Comparison of ENCODE assay signal across 8 cellular contexts in genomic region chr3:53880396-53881345, GRCh38. TPM values are rescaled to one million over a fixed set of nuclear protein-coding genes. Genes with fewer than 3 reads are reported as not detected.
A peak's percentile ranks its signal among the peaks of the same experiment; 100 is the strongest.
DNase-seq lines count a peak whose midpoint lies in the region; ATAC-seq and TF ChIP-seq lines count a peak whose summit lies in the region.

No MANE protein-coding gene starts in this region.

- H3K4me2 ChIP-seq in hepatocyte (peak overlapping the region; percentile 80), smooth muscle cell (peak overlapping the region; percentile 91)

- peak overlapping the region; percentile 99 for H3K4me3 Mint-ChIP-seq in WTC11

- H3K36me3 ChIP-seq in H7 (replicated peaks; ENCODE audit: control insufficient read depth, insufficient read depth, low read length) (peaks cover 20% of the 10 kb centered on the region), hepatocyte (replicated peaks; ENCODE audit: insufficient read depth, low read depth) (peaks cover 9% of the 10 kb centered on the region), smooth muscle cell (ENCODE audit: low read depth) (peaks cover 33% of the 10 kb centered on the region)

- POLR2A ChIA-PET in WTC11 (lab: Charles Lee) = interaction anchor here (1.7 kb wide), 1 partner anchor 11 kb away, joined by 6 read pairs; the partner anchor contains the start of gene SELENOK

- CTCF ChIA-PET in WTC11 (lab: Charles Lee) = no interaction called here

- TF ChIP-seq CTCF in WTC11 (IDR thresholded peaks at IDR 0.05) (no peak), hepatocyte (IDR thresholded peaks at IDR 0.05; ENCODE audit: poor library complexity) (no peak), smooth muscle cell (IDR thresholded peaks at IDR 0.05; ENCODE audit: borderline replicate concordance, insufficient read depth, poor library complexity, severe bottlenecking) (no peak)

- H3K27me3 ChIP-seq in H7 (ENCODE audit: control insufficient read depth, insufficient read depth, low read length) = no peaks in the 10 kb centered on the region
- H3K27me3 ChIP-seq in hepatocyte = no peaks in the 10 kb centered on the region
- H3K27me3 ChIP-seq in smooth muscle cell (ENCODE audit: low read depth) = no peaks in the 10 kb centered on the region

- H3K9me3 Mint-ChIP-seq in WTC11 = no peaks in the 10 kb centered on the region

- H3K27me3 Mint-ChIP-seq in WTC11 (ENCODE audit: low read depth) = no peaks in the 10 kb centered on the region

- H3K27ac Mint-ChIP-seq in WTC11 = no peak overlapping the region

- peak overlapping the region; percentile 87 for H2AFZ ChIP-seq in hepatocyte
- no peak overlapping the region for H2AFZ ChIP-seq in smooth muscle cell (ENCODE audit: low read depth)

- no peaks in the 10 kb centered on the region for H4K20me1 ChIP-seq in hepatocyte (ENCODE audit: insufficient read depth, poor library complexity, severe bottlenecking)
- peaks cover 6% of the 10 kb centered on the region for H4K20me1 ChIP-seq in smooth muscle cell (ENCODE audit: low read depth)

- H3K36me3 Mint-ChIP-seq in WTC11 = peaks cover 52% of the 10 kb centered on the region

- H3K4me1 Mint-ChIP-seq in WTC11 = peaks cover 13% of the 10 kb centered on the region

- peak; percentile 34 for DNase-seq in H7
- DNase-seq in WTC11 (ENCODE audit: low spot score) = no peak
- no peak for DNase-seq in hepatocyte (ENCODE audit: low spot score)
- DNase-seq in smooth muscle cell (lab: John Stamatoyannopoulos, UW; ENCODE audit: unreplicated experiment) = no peak
- no peak for DNase-seq in NCI-H526 treated with DMSO at 0.1 percent for 48 hours (lab: John Stamatoyannopoulos, UW)

- H3K9ac ChIP-seq in smooth muscle cell (ENCODE audit: low read depth) = peak overlapping the region; percentile 82

- H3K9me3 ChIP-seq in hepatocyte (ENCODE audit: low read depth) = no peaks in the 10 kb centered on the region
- no peaks in the 10 kb centered on the region for H3K9me3 ChIP-seq in smooth muscle cell (replicated peaks; ENCODE audit: low read depth)

- H3K4me3 ChIP-seq in H7 (ENCODE audit: insufficient read depth, low read depth, low read length) (peak overlapping the region; percentile 74), hepatocyte (peak overlapping the region; percentile 89), smooth muscle cell (peak overlapping the region; percentile 79)

- H3K79me2 ChIP-seq in hepatocyte (peaks cover 25% of the 10 kb centered on the region), smooth muscle cell (ENCODE audit: low read depth) (peaks cover 20% of the 10 kb centered on the region)

- peaks cover 10% of the 10 kb centered on the region for H3F3A ChIP-seq in smooth muscle cell (ENCODE audit: low read depth)

- WGBS in hepatocyte (ENCODE audit: low lambda C conversion rate, missing lambda C conversion rate) = 55% methylated on average over 10 of the region's 10 CpGs
- WGBS in smooth muscle cell (ENCODE audit: low lambda C conversion rate) = 61% methylated on average over 10 of the region's 10 CpGs

- peaks cover 16% of the 10 kb centered on the region for H3K4me1 ChIP-seq in hepatocyte (ENCODE audit: insufficient read depth)
- peaks cover 9% of the 10 kb centered on the region for H3K4me1 ChIP-seq in smooth muscle cell (ENCODE audit: low read depth)

- H3K9me2 ChIP-seq in hepatocyte (replicated peaks; ENCODE audit: insufficient read depth) = no peaks in the 10 kb centered on the region

- H3K27ac ChIP-seq in hepatocyte (peak overlapping the region; percentile 94), smooth muscle cell (ENCODE audit: low read depth) (peak overlapping the region; percentile 60)

- ATAC-seq in WTC11 = no peak
- ATAC-seq in HG03045 (IDR thresholded peaks at IDR 0.05; ENCODE audit: unreplicated experiment) = no peak
- no peak for ATAC-seq in GM21390 (IDR thresholded peaks at IDR 0.05; ENCODE audit: unreplicated experiment)
- ATAC-seq in HG03565 (IDR thresholded peaks at IDR 0.05; ENCODE audit: unreplicated experiment) = no peak

TF ChIP-seq in WTC11, 78 proteins besides CTCF, POLR2A, EP300 and RAD21 (continues in another document):
- TF ChIP-seq AR (CRISPR knock-in tag; IDR thresholded peaks at IDR 0.05) (no peak), TEAD4 (CRISPR knock-in tag; IDR thresholded peaks at IDR 0.05) (no peak), CREB1 (CRISPR knock-in tag; IDR thresholded peaks at IDR 0.05) (no peak), ELF4 (CRISPR knock-in tag; IDR thresholded peaks at IDR 0.05; ENCODE audit: low read depth) (no peak), IRF2 (CRISPR knock-in tag; IDR thresholded peaks at IDR 0.05; ENCODE audit: borderline replicate concordance, low read depth) (no peak), GABPB1 (CRISPR knock-in tag; IDR thresholded peaks at IDR 0.05) (no peak), ZNF317 (CRISPR knock-in tag; IDR thresholded peaks at IDR 0.05; ENCODE audit: borderline replicate concordance, low read depth) (no peak)
- TF ChIP-seq, protein P1, sequence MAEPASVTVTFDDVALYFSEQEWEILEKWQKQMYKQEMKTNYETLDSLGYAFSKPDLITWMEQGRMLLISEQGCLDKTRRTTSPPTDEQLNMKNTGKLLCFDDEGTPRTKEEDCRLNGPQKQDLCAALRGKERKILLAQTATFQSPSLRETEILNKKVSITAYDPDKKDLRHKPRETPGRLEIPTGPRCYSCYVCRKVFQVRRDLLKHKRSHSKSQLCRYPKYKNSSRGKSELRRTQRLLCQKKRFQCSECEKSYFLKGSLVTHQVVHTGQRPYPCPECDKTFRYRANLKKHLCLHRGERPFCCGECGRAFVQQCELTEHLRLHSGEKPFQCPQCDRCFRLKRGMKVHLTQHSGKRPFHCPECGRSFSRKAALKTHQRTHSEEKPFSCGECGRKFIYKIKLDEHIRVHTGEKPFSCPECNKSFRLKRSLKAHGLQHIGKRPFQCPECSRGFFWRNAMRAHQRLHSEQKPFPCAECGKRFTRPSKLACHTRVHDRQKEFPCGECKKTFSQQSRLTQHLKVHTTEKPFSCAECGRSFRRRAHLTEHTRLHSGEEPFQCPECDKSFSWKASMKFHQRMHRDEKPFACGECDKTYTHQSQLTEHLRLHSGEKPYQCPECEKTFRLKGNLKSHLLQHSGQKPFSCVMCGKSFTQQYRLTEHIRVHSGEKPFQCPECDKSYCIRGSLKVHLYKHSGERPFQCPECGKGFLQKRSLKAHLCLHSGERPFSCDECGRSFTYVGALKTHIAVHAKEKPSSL (CRISPR knock-in tag; conservative IDR thresholded peaks at IDR 0.05) = no peak
- TF ChIP-seq, protein P2, sequence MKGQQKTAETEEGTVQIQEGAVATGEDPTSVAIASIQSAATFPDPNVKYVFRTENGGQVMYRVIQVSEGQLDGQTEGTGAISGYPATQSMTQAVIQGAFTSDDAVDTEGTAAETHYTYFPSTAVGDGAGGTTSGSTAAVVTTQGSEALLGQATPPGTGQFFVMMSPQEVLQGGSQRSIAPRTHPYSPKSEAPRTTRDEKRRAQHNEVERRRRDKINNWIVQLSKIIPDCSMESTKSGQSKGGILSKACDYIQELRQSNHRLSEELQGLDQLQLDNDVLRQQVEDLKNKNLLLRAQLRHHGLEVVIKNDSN (CRISPR knock-in tag; IDR thresholded peaks at IDR 0.05) = no peak

RNA-seq across cellular contexts. Expression of gene ACTR8, which starts 1.3 kb away (rescaled TPM):
- total RNA-seq in H7 (2014; rRNA removed; shearing (Covaris generic)) = 21.2 and 27.6 TPM in 2 replicates
- total RNA-seq in WTC11 (2021) = 23.3 to 29.9 TPM (median 26.3 TPM) in 3 replicates
- 27.2 and 29.1 TPM in 2 replicates for total RNA-seq in hepatocyte
- polyA plus RNA-seq in hepatocyte = 17.2 and 19.6 TPM in 2 replicates
- 17.4 and 20.3 TPM in 2 replicates for total RNA-seq in smooth muscle cell
- polyA plus RNA-seq in smooth muscle cell = 19.0 and 23.1 TPM in 2 replicates

RNA-seq across cellular contexts. Expression of gene SELENOK, which starts 11.0 kb away (rescaled TPM):
- total RNA-seq in H7 (2014; rRNA removed; shearing (Covaris generic)) = 44.1 and 52.6 TPM in 2 replicates
- total RNA-seq in WTC11 (2021) = 32.7 to 38.7 TPM (median 34.4 TPM) in 3 replicates
- 59.7 and 62.2 TPM in 2 replicates for total RNA-seq in hepatocyte
- polyA plus RNA-seq in hepatocyte = 155 and 163 TPM in 2 replicates
- total RNA-seq in smooth muscle cell = 67.7 and 72.0 TPM in 2 replicates
- polyA plus RNA-seq in smooth muscle cell = 183 and 199 TPM in 2 replicates

RNA-seq across cellular contexts. Expression of gene IL17RB, which starts 34.3 kb away (rescaled TPM):
- 7.2 and 8.9 TPM in 2 replicates for total RNA-seq in H7 (2014; rRNA removed; shearing (Covaris generic))
- total RNA-seq in WTC11 (2021) (5.3 to 6.4 TPM (median 5.6 TPM) in 3 replicates), hepatocyte (17.4 and 19.5 TPM in 2 replicates), smooth muscle cell (0.22 TPM in 1 of 2 replicates, not detected in the other)
- polyA plus RNA-seq in hepatocyte (12.8 and 14.1 TPM in 2 replicates), smooth muscle cell (0.40 and 0.58 TPM in 2 replicates)

RNA-seq across cellular contexts. Expression of gene CHDH, which starts 34.5 kb away (rescaled TPM):
- total RNA-seq in H7 (2014; rRNA removed; shearing (Covaris generic)) = 8.8 and 11.7 TPM in 2 replicates
- total RNA-seq in WTC11 (2021) = 9.5 to 11.7 TPM (median 10.6 TPM) in 3 replicates
- total RNA-seq in hepatocyte = 30.1 and 62.6 TPM in 2 replicates
- polyA plus RNA-seq in hepatocyte = 29.1 and 31.1 TPM in 2 replicates
- 0.36 TPM in 1 of 2 replicates, not detected in the other for total RNA-seq in smooth muscle cell
- polyA plus RNA-seq in smooth muscle cell = 0.51 and 0.60 TPM in 2 replicates
